ENCODE assay signal across 8 cellular contexts in the genomic region with DNA sequence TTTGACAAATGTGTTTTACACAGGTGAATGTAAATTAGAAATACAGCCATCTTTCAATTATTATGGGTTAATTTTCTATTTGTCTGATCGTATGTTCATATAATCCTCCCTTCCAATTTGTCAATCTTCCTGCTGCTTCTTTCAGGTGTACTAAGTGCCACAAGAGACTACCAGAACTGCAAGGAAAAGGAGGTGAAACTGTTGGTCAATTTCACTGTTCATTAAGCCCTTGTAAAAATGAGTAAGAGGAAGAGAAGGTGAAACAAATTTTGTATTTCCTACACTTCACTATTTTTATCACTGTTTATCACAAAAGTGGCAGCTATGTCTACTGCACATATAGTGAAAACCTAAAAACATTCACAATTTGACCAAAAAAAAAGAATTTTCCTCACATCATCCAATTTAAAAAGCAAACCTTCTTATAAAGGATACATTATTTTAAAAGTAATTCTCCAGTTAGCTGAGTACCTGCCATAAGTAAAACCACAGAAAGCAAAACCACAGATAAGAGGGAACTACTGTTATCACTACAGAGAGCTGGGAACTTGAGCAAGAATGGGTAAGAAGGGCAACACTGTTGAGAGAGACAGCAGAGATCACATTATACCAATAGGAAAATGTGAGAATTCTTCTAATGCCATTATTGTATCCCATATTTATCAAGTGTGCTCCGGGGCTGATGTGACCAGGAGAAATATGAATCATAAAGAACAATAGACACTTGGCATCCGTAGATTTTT.
A peak's percentile ranks its signal among the peaks of the same experiment; 100 is the strongest.
DNase-seq lines count a peak whose midpoint lies in the region; ATAC-seq and TF ChIP-seq lines count a peak whose summit lies in the region.

No MANE protein-coding gene starts in this region.

- H3K27ac ChIP-seq in suprapubic skin, result no peak overlapping the region

- no peak for TF ChIP-seq POLR2A in suprapubic skin (IDR thresholded peaks at IDR 0.05)

- H3K9me3 ChIP-seq in suprapubic skin, result no peaks in the 10 kb centered on the region

- 80% methylated on average over 3 of the region's 3 CpGs for WGBS in suprapubic skin

- peak; percentile 9 for DNase-seq in GM19238 (ENCODE audit: insufficient read length, low spot score)
- DNase-seq in NAMALWA (ENCODE audit: low spot score), result peak; percentile 13
- peak; percentile 51 for DNase-seq in iris pigment epithelial cell (ENCODE audit: low read depth)
- no peak for DNase-seq in NCI-H1105 treated with DMSO at 0.1 percent for 48 hours (lab: John Stamatoyannopoulos, UW)
- no peak for DNase-seq in head of caudate nucleus
- no peak for DNase-seq in NCI-H2029 treated with DMSO at 0.1 percent for 48 hours (lab: John Stamatoyannopoulos, UW)
- DNase-seq in suprapubic skin (ENCODE audit: low spot score in 2 of 2), result no peak

- TF ChIP-seq EP300 in suprapubic skin (IDR thresholded peaks at IDR 0.05), result no peak

- H3K27me3 ChIP-seq in suprapubic skin, result no peaks in the 10 kb centered on the region

- no peak for TF ChIP-seq CTCF in suprapubic skin (IDR thresholded peaks at IDR 0.05)

- peak; percentile 98 for ATAC-seq in HG02870 (IDR thresholded peaks at IDR 0.05; ENCODE audit: unreplicated experiment)

- no peaks in the 10 kb centered on the region for H3K36me3 ChIP-seq in suprapubic skin

- H3K4me1 ChIP-seq in suprapubic skin, result peaks cover 11% of the 10 kb centered on the region

- no peak overlapping the region for H3K4me3 ChIP-seq in suprapubic skin

- intact Hi-C loops in head of caudate nucleus (cut with DNase I), result no loop called here

Comparison
In these comparisons a context has a peak if more than half of its experiments do, and no peak if none do; other contexts are left out.
1. DNase-seq: peak in GM19238 (single experiment), NAMALWA (single experiment) and iris pigment epithelial cell (single experiment); none in NCI-H1105 treated with DMSO at 0.1 percent for 48 hours (single experiment), head of caudate nucleus (0 of 42), NCI-H2029 treated with DMSO at 0.1 percent for 48 hours (single experiment) and suprapubic skin (0 of 2).